8 cellular contexts compared by ENCODE assay signal in genomic region chr20:56411759-56412472, GRCh38. TPM values are rescaled to one million over a fixed set of nuclear protein-coding genes. Genes with fewer than 3 reads are reported as not detected.
DNase-seq lines count a peak whose midpoint lies in the region; ATAC-seq and TF ChIP-seq lines count a peak whose summit lies in the region.

TSS of gene CASS4 (plus strand) at chr20:56412260. CDS start at chr20:56412459, 199 bp downstream.

- TF ChIP-seq EP300 in gastroesophageal sphincter (IDR thresholded peaks at IDR 0.05) = no peak

- peak in 1 of 2 donors; percentile 21 for TF ChIP-seq POLR2A in gastroesophageal sphincter (IDR thresholded peaks at IDR 0.05)

- peak within 1 kb of the TSS in 2 of 3 donors; percentile 25 to 43 for H3K9ac ChIP-seq in skeletal muscle tissue (ENCODE audit: low read depth in 1 of 3, low read length in 3 of 3)

- peak within 1 kb of the TSS; percentile 12; the same call in 1 of the 2 replicates for H3K4me3 ChIP-seq in GM08714 (ENCODE audit: low read length)
- peak within 1 kb of the TSS; percentile 57 for H3K4me3 ChIP-seq in WI38 (ENCODE audit: low read depth, low read length)
- H3K4me3 ChIP-seq in gastroesophageal sphincter = peak within 1 kb of the TSS; percentile 1 to 30
- peak within 1 kb of the TSS; percentile 18 to 29 (median 28) for H3K4me3 ChIP-seq in skeletal muscle tissue (ENCODE audit: low read length in 3 of 3)

- peak within 1 kb of the TSS in 3 of 4 donors; percentile 63 to 72 (median 67) for H3K27ac ChIP-seq in gastroesophageal sphincter
- peak within 1 kb of the TSS; percentile 28 for H3K27ac ChIP-seq in skeletal muscle tissue (ENCODE audit: low read depth, low read length)

- no peak for DNase-seq in RPMI8226
- no peak for DNase-seq in NCI-H128 (lab: John Stamatoyannopoulos, UW; ENCODE audit: unreplicated experiment)

- ATAC-seq in HG02798 (IDR thresholded peaks at IDR 0.05; ENCODE audit: poor library complexity, unreplicated experiment) = peak; percentile 57
- ATAC-seq in gastroesophageal sphincter = peak; percentile 81
- ATAC-seq in GM19035 (IDR thresholded peaks at IDR 0.05; ENCODE audit: unreplicated experiment) = no peak

- WGBS in gastroesophageal sphincter (ENCODE audit: low coverage in 1 of 2), 2 donors = 31 to 66% methylated on average over 8 to 9 of the region's 10 CpGs

- H3K4me1 ChIP-seq in gastroesophageal sphincter = peaks cover 0 to 25% (median 4%) of the 10 kb centered on the region in 3 donors
- H3K4me1 ChIP-seq in skeletal muscle tissue (ENCODE audit: control insufficient read depth in 3 of 3, insufficient read depth in 3 of 3, low read length in 3 of 3) = peaks cover 3 to 5% (median 5%) of the 10 kb centered on the region in 3 donors

- H3K9me3 ChIP-seq in gastroesophageal sphincter (no peaks in the 10 kb centered on the region), skeletal muscle tissue (ENCODE audit: control insufficient read depth in 3 of 3, low read length in 3 of 3) (no peaks in the 10 kb centered on the region)

- H3K36me3 ChIP-seq in gastroesophageal sphincter (peaks cover 0 to 27% of the 10 kb centered on the region in 2 donors), skeletal muscle tissue (ENCODE audit: control insufficient read depth in 3 of 3, insufficient read depth in 3 of 3, low read length in 3 of 3) (peaks cover 9 to 16% (median 12%) of the 10 kb centered on the region in 3 donors)

- no peaks in the 10 kb centered on the region for H3K27me3 ChIP-seq in gastroesophageal sphincter
- H3K27me3 ChIP-seq in skeletal muscle tissue (ENCODE audit: control insufficient read depth in 3 of 3, insufficient read depth in 3 of 3, low read length in 3 of 3) = no peaks in the 10 kb centered on the region

- no peak for TF ChIP-seq CTCF in WI38 (IDR thresholded peaks at IDR 0.05; ENCODE audit: low read depth, low read length)
- peak in 1 of 4 experiments; percentile 6 for TF ChIP-seq CTCF in gastroesophageal sphincter (IDR thresholded peaks at IDR 0.05)

RNA-seq across cellular contexts. Expression of gene CASS4, which starts in this region (rescaled TPM):
- 1 to 10 TPM; 1.2 to 9.0 (median 4.4) TPM for total RNA-seq in gastroesophageal sphincter
- total RNA-seq in skeletal muscle tissue = 3.7 TPM
